In genomic region chr7:74217455-74218342, GRCh38 we compare ENCODE assay signal across 2 cellular contexts.
TF ChIP-seq lines count a peak whose summit lies in the region.

No MANE protein-coding gene starts in this region.

TF ChIP-seq in IMR-90, 13 proteins besides CTCF, POLR2A, EP300 and RAD21:
- TF ChIP-seq FOS (IDR thresholded peaks at IDR 0.05; ENCODE audit: low read depth, low read length) (no peak), SMC3 (IDR thresholded peaks at IDR 0.05; ENCODE audit: low read depth, low read length) (no peak), USF2 (IDR thresholded peaks at IDR 0.05; ENCODE audit: low read depth, low read length) (no peak), RFX5 (IDR thresholded peaks at IDR 0.05; ENCODE audit: low read depth, low read length) (no peak), BHLHE40 (IDR thresholded peaks at IDR 0.05; ENCODE audit: low read depth, low read length) (no peak), MXI1 (IDR thresholded peaks at IDR 0.05; ENCODE audit: borderline replicate concordance, low read depth, low read length) (no peak)

TF ChIP-seq in GM23338, 12 proteins besides CTCF, POLR2A, EP300 and RAD21:
- TF ChIP-seq JUNB (IDR thresholded peaks at IDR 0.05; ENCODE audit: unreplicated experiment), result no peak
- no peak for TF ChIP-seq ZNF114 (CRISPR knock-in tag; IDR thresholded peaks at IDR 0.05)
- TF ChIP-seq ZNF331 (CRISPR knock-in tag; IDR thresholded peaks at IDR 0.05; ENCODE audit: low read depth), result no peak
